Comparison of ENCODE assay signal across 8 cellular contexts in genomic region chr12:110371408-110372055, GRCh38. TPM values are rescaled to one million over a fixed set of nuclear protein-coding genes. Genes with fewer than 3 reads are reported as not detected.
DNase-seq lines count a peak whose midpoint lies in the region; ATAC-seq and TF ChIP-seq lines count a peak whose summit lies in the region.

No MANE protein-coding gene starts in this region.

- intact Hi-C loops in body of pancreas (cut with DNase I) = no loop called here

- H3K4me1 ChIP-seq in thymus (ENCODE audit: control insufficient read depth, insufficient read depth, low read length) = peaks cover 3% of the 10 kb centered on the region
- no peaks in the 10 kb centered on the region for H3K4me1 ChIP-seq in body of pancreas

- peak overlapping the region; percentile 73 for H3K27ac ChIP-seq in WERI-Rb-1
- H3K27ac ChIP-seq in thymus (ENCODE audit: low read depth) = peak overlapping the region; percentile 5
- no peak overlapping the region for H3K27ac ChIP-seq in body of pancreas

- H3K9me3 ChIP-seq in WERI-Rb-1 (ENCODE audit: severe bottlenecking) (no peaks in the 10 kb centered on the region), thymus (ENCODE audit: control insufficient read depth) (no peaks in the 10 kb centered on the region), body of pancreas (no peaks in the 10 kb centered on the region)

- H3K27me3 ChIP-seq in WERI-Rb-1 (ENCODE audit: insufficient read depth, low read depth, severe bottlenecking) (no peaks in the 10 kb centered on the region), thymus (ENCODE audit: control insufficient read depth, insufficient read depth) (no peaks in the 10 kb centered on the region), body of pancreas (no peaks in the 10 kb centered on the region)

- ATAC-seq in HG03342 (IDR thresholded peaks at IDR 0.05; ENCODE audit: unreplicated experiment) = peak; percentile 75
- ATAC-seq in body of pancreas = no peak

- DNase-seq in NCI-H1417 (lab: John Stamatoyannopoulos, UW) (peak; percentile 18 to 87 (median 61)), NCI-H1417 treated with DMSO at 0.1 percent for 48 hours (lab: John Stamatoyannopoulos, UW) (no peak), WERI-Rb-1 (no peak), body of pancreas (no peak), HUDEP-2 (lab: John Stamatoyannopoulos, UW; ENCODE audit: unreplicated experiment in 76 of 76) (no peak), amniotic stem cell (lab: John Stamatoyannopoulos, UW) (no peak)

- TF ChIP-seq POLR2A in body of pancreas (IDR thresholded peaks at IDR 0.05) = no peak

- WGBS in thymus = 88% methylated on average over 13 of the region's 13 CpGs
- 50 to 76% methylated on average over 2 to 13 of the region's 13 CpGs for WGBS in body of pancreas, 2 donors

- H3K4me3 ChIP-seq in WERI-Rb-1 (ENCODE audit: low read depth, low read length) (no peak overlapping the region), thymus (ENCODE audit: low read length) (no peak overlapping the region), body of pancreas (no peak overlapping the region)

- peaks cover 67% of the 10 kb centered on the region for H3K36me3 ChIP-seq in WERI-Rb-1
- H3K36me3 ChIP-seq in thymus (ENCODE audit: control insufficient read depth, insufficient read depth) = peaks cover 55% of the 10 kb centered on the region
- H3K36me3 ChIP-seq in body of pancreas (replicated peaks in 1 of 2; ENCODE audit: insufficient read depth in 1 of 2, low read depth in 2 of 2) = peaks cover 8 to 15% of the 10 kb centered on the region in 2 donors

- no peak for TF ChIP-seq CTCF in WERI-Rb-1 (IDR thresholded peaks at IDR 0.05; ENCODE audit: low read depth, low read length)
- TF ChIP-seq CTCF in body of pancreas (IDR thresholded peaks at IDR 0.05) = no peak

RNA-seq across cellular contexts. Expression of gene ANAPC7, which starts 32.0 kb away (rescaled TPM):
- polyA plus RNA-seq in thymus = 66.6 TPM
- total RNA-seq in body of pancreas = 10 to 100 TPM; 25.9 to 45.8 TPM

Comparison
In these comparisons a context has a peak if more than half of its experiments do, and no peak if none do; other contexts are left out.
1. DNase-seq: peak in NCI-H1417 (3 of 3); none in NCI-H1417 treated with DMSO at 0.1 percent for 48 hours (single experiment), WERI-Rb-1 (single experiment), body of pancreas (0 of 4), HUDEP-2 (0 of 76) and amniotic stem cell (single experiment).
2. H3K27ac ChIP-seq: peak in WERI-Rb-1 (single experiment) and thymus (single experiment); none in body of pancreas (0 of 4).